Comparison of ENCODE assay signal across 9 cellular contexts in the genomic region with DNA sequence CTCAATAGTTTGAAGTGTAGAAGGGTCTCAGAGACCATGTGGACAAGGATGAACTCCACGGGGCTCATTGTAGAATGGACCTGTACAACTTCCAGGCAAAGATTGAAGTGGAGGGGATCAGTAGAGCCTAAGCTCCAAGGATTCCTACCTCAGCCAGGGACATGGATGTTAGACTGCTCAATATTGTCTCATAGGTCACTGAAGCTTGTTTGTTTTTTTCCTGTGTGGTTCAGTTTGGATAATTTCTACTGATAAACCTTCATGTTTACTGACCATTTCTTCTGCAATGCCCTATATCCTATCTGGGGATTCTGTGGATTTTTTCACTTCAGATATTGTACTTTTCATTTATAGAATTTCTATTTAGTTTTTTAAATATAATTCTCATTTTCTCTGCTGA. TPM values are rescaled to one million over a fixed set of nuclear protein-coding genes. Genes with fewer than 3 reads are reported as not detected.
"Had no signal": no experiment of that assay in that cellular context is flagged by ENCODE, and none has a peak within 500 bp of the region (broad histone marks: within the 10 kb centered on the region; RNA-seq: fewer than 3 reads in every experiment).

No MANE protein-coding gene starts in this region.

- ATAC-seq: GM12878 had no signal

- DNase-seq: GDM1, GF-D8 had no signal

- H3K4me3 ChIP-seq: GM12878 had no signal

- FAIRE-seq: G401.6, GM12878, GM12891, GM12892, GM18507, GM19239 had no signal

RNA-seq across cellular contexts. Expression of gene DYDC2, which starts 8.9 kb away (rescaled TPM):
- total RNA-seq: G401, GM12878 had no signal

RNA-seq across cellular contexts. Expression of gene DYDC1, which starts 9.0 kb away (rescaled TPM):
- total RNA-seq: G401, GM12878 had no signal
- polyA plus RNA-seq: GM12878 had no signal
